31 cellular contexts compared by ENCODE assay signal in genomic region chrX:120315776-120316175, GRCh38. TPM values are rescaled to one million over a fixed set of nuclear protein-coding genes. Genes with fewer than 3 reads are reported as not detected.
"Had no signal": no experiment of that assay in that cellular context is flagged by ENCODE, and none has a peak within 500 bp of the region (broad histone marks: within the 10 kb centered on the region; RNA-seq: fewer than 3 reads in every experiment).

No MANE protein-coding gene starts in this region.

- H3K9me3 Mint-ChIP-seq: activated naive CD4-positive, alpha-beta T cell treated with anti-CD3 and anti-CD28 coated beads for 36 hours; activated naive CD8-positive, alpha-beta T cell treated with anti-CD3 and anti-CD28 coated beads, Interleukin-2, amount 10 ng/mL, durations not matched to agents 7 days and 5 days; activated T-cell treated with anti-CD3 and anti-CD28 coated beads, Interleukin-2, amount 50 U/mL, for 4 hours; dendritic cell treated with granulocyte-macrophage colony-stimulating factor and Interleukin-4, amounts not matched to agents 40 ng/mL and 50 ng/mL, for 4 days; memory B cell; nephron had no signal

- H3K9me3 ChIP-seq: neutrophil, ovary, prostate gland had no signal

- H3K4me1 ChIP-seq: prostate gland had no signal

- H3K36me3 Mint-ChIP-seq: activated naive CD8-positive, alpha-beta T cell treated with anti-CD3 and anti-CD28 coated beads, Interleukin-2, amount 10 ng/mL, durations not matched to agents 7 days and 5 days; memory B cell had no signal

- ATAC-seq: left ventricle myocardium superior; stimulated activated naive CD8-positive, alpha-beta T cell treated with anti-CD3 and anti-CD28 coated beads, Interleukin-15, Interleukin-2, amounts not matched to agents 100 U/mL and 50 U/mL, for 24 hours had no signal

- H3K36me3 ChIP-seq: cardiac muscle cell, neutrophil, ovary, prostate gland had no signal

- H3K4me3 Mint-ChIP-seq: activated naive CD4-positive, alpha-beta T cell treated with anti-CD3 and anti-CD28 coated beads for 36 hours; activated naive CD8-positive, alpha-beta T cell treated with anti-CD3 and anti-CD28 coated beads, Interleukin-2, amount 10 ng/mL, durations not matched to agents 7 days and 5 days; activated T-cell treated with anti-CD3 and anti-CD28 coated beads, Interleukin-2, amount 50 U/mL, for 4 hours; dendritic cell treated with granulocyte-macrophage colony-stimulating factor and Interleukin-4, amounts not matched to agents 40 ng/mL and 50 ng/mL, for 4 days; memory B cell; nephron had no signal

- DNase-seq: activated CD4-positive, alpha-beta T cell treated with anti-CD3 and anti-CD28 coated beads for 4 hours; activated CD4-positive, alpha-beta T cell treated with anti-CD3 and anti-CD28 coated beads, Interleukin-2, amount 50 U/mL, for 48 hours; activated CD4-positive, CD25-positive, alpha-beta regulatory T cell; activated CD8-positive, alpha-beta memory T cell treated with anti-CD3 and anti-CD28 coated beads, Interleukin-2, amount 50 U/mL, for 48 hours; activated naive CD4-positive, alpha-beta T cell treated with anti-CD3 and anti-CD28 coated beads for 36 hours; activated naive CD8-positive, alpha-beta T cell treated with anti-CD3 and anti-CD28 coated beads, Interleukin-2, amount 10 ng/mL, durations not matched to agents 7 days and 5 days; activated T-cell treated with anti-CD3 and anti-CD28 coated beads, Interleukin-2, amount 50 U/mL, for 4 hours; amniotic stem cell; effector CD4-positive, alpha-beta T cell; foreskin melanocyte; left ventricle myocardium superior; ovary; stimulated activated CD4-positive, alpha-beta T cell treated with anti-CD3 and anti-CD28 coated beads, Interleukin-12 subunit alpha, Interleukin-12 subunit beta, amount 100 ng/mL, for 4 hours; stimulated activated CD4-positive, alpha-beta T cell treated with anti-CD3 and anti-CD28 coated beads, Interleukin-4, amount 100 ng/mL, for 4 hours; stimulated activated naive CD8-positive, alpha-beta T cell treated with anti-CD3 and anti-CD28 coated beads, Interleukin-15, Interleukin-2, amounts not matched to agents 100 U/mL and 50 U/mL, for 24 hours; T-helper 9 cell had no signal

- H3K4me3 ChIP-seq: cardiac muscle cell, ovary, prostate gland had no signal

- H3K27ac ChIP-seq: cardiac muscle cell, neutrophil, ovary, prostate gland had no signal

- H3K27ac Mint-ChIP-seq: activated naive CD4-positive, alpha-beta T cell treated with anti-CD3 and anti-CD28 coated beads for 36 hours; activated naive CD8-positive, alpha-beta T cell treated with anti-CD3 and anti-CD28 coated beads, Interleukin-2, amount 10 ng/mL, durations not matched to agents 7 days and 5 days; dendritic cell treated with granulocyte-macrophage colony-stimulating factor and Interleukin-4, amounts not matched to agents 40 ng/mL and 50 ng/mL, for 4 days; memory B cell; nephron had no signal

- FAIRE-seq: endometrium had no signal

- H3K27me3 ChIP-seq: ovary had no signal

RNA-seq across cellular contexts. Expression of gene TMEM255A, which starts 4.5 kb away (rescaled TPM):
- total RNA-seq: activated CD8-positive, alpha-beta memory T cell treated with anti-CD3 and anti-CD28 coated beads for 36 hours; activated naive CD4-positive, alpha-beta T cell treated with anti-CD3 and anti-CD28 coated beads for 36 hours; activated T-cell treated with anti-CD3 and anti-CD28 coated beads, Interleukin-2, amount 50 U/mL, for 4 hours; myocyte; T-helper 1 cell treated with Interleukin-12 subunit alpha and Interleukin-12 subunit beta and Interleukin-4 antibody, amounts not matched to agents 30 ng/mL and 1 ng/mL, for 36 hours had no signal

RNA-seq across cellular contexts. Expression of gene ATP1B4, which starts 46.1 kb away (rescaled TPM):
- total RNA-seq: activated CD8-positive, alpha-beta memory T cell treated with anti-CD3 and anti-CD28 coated beads for 36 hours; activated naive CD4-positive, alpha-beta T cell treated with anti-CD3 and anti-CD28 coated beads for 36 hours; activated naive CD8-positive, alpha-beta T cell treated with anti-CD3 and anti-CD28 coated beads, Interleukin-2, amount 10 ng/mL, durations not matched to agents 7 days and 5 days; cerebellum; left ventricle myocardium superior; mononuclear cell; ovary; subcutaneous adipose tissue; T-helper 1 cell treated with Interleukin-12 subunit alpha and Interleukin-12 subunit beta and Interleukin-4 antibody, amounts not matched to agents 30 ng/mL and 1 ng/mL, for 36 hours; ureter had no signal
- polyA plus RNA-seq: esophagus, ovary had no signal
